28 cellular contexts compared by ENCODE assay signal in the genomic region with DNA sequence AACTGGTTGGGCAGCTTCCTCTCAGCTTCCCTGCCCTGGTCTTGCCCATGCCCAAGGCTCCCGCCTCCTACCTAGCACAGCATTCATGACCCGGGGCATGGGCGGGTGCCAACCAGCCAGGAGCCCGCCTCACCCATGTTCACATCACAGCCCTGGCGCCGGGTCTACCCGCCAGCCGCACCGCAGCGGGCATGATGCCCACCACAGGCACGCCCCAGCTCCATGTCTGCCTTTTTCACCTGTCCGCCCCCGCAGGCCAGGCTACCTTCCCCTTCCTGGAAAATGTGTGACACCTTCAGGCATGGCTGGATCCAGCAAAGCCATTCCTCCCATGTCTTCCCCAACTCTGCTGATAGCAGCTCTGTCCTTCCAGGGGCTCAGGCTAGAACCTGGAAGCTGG. TPM values are rescaled to one million over a fixed set of nuclear protein-coding genes. Genes with fewer than 3 reads are reported as not detected.
A peak's percentile ranks its signal among the peaks of the same experiment; 100 is the strongest.
DNase-seq lines count a peak whose midpoint lies in the region; ATAC-seq, FAIRE-seq and TF ChIP-seq lines count a peak whose summit lies in the region.
"Had no signal": no experiment of that assay in that cellular context is flagged by ENCODE, and none has a peak within 500 bp of the region (broad histone marks: within the 10 kb centered on the region; RNA-seq: fewer than 3 reads in every experiment).

No MANE protein-coding gene starts in this region.

- H3K27ac ChIP-seq in HCT116 (ENCODE audit: low read depth, low read length) (no peak overlapping the region), VCaP (peak overlapping the region; percentile 9; the same call in 1 of the 2 replicates), kidney (ENCODE audit: low read depth in 2 of 2, low read length in 2 of 2) (no peak overlapping the region), stomach (peak overlapping the region in 4 of 5 donors; percentile 39 to 72 (median 67))
- H3K27ac ChIP-seq: coronary artery, gastroesophageal sphincter, neutrophil, SK-N-MC had no signal

- no peaks in the 10 kb centered on the region for H3K79me2 ChIP-seq in HCT116 (ENCODE audit: insufficient read depth, low read length)

- H3K4me1 ChIP-seq in HCT116 (ENCODE audit: control insufficient read depth in 1 of 2, insufficient read depth in 2 of 2, low read length in 2 of 2) (peaks cover 4 to 12% of the 10 kb centered on the region in 2 experiments; a peak in 3 of 4 replicates), kidney (ENCODE audit: control insufficient read depth in 1 of 2, insufficient read depth in 1 of 2, low read depth in 1 of 2, low read length in 2 of 2) (peaks cover 0 to 2% of the 10 kb centered on the region in 2 donors), stomach (peaks cover 4 to 14% (median 7%) of the 10 kb centered on the region in 4 donors)

- intact Hi-C loops in HCT116 (cut with micrococcal nuclease), result no loop called here
- intact Hi-C loops in kidney (cut with DNase I), result no loop called here
- intact Hi-C loops in stomach (cut with DNase I; ENCODE audit: low total_unique reads), result no loop called here
- intact Hi-C loops in sciatic nerve (cut with DNase I), result no loop called here

- no peak for TF ChIP-seq RAD21 in HCT116 (IDR thresholded peaks at IDR 0.05; ENCODE audit: low read depth)

- H3K9me2 ChIP-seq in HCT116 (ENCODE audit: insufficient read depth), result no peaks in the 10 kb centered on the region

- POLR2A ChIA-PET in HCT116 (lab: Charles Lee), result no interaction called here

- H2AFZ ChIP-seq in HCT116 (ENCODE audit: low read depth, low read length, poor library complexity, severe bottlenecking), result no peak overlapping the region

- no peak for TF ChIP-seq CTCF in HCT116 (IDR thresholded peaks at IDR 0.05 in 2 of 3, conservative IDR thresholded peaks at IDR 0.05 in 1 of 3; ENCODE audit: borderline replicate concordance in 1 of 3, insufficient read depth in 1 of 3, low read depth in 2 of 3, low read length in 2 of 3)
- TF ChIP-seq CTCF in VCaP (conservative IDR thresholded peaks at IDR 0.05), result no peak
- TF ChIP-seq CTCF in kidney (IDR thresholded peaks at IDR 0.05; ENCODE audit: borderline replicate concordance, extremely low read depth, insufficient read depth), result no peak
- TF ChIP-seq CTCF in stomach (IDR thresholded peaks at IDR 0.05), result no peak

- BruUV-seq in HCT116 (replicated peaks; lab: Mats Ljungman, UMichigan), result no TSS peak

- no peak overlapping the region for H3K4me2 ChIP-seq in HCT116 (ENCODE audit: low read length)

- DNase-seq in HCT116 (ENCODE audit: low read depth, low spot score) (no peak), kidney (peak; percentile 94), stomach (peak; percentile 96), OCI-M1 (lab: John Stamatoyannopoulos, UW) (no peak), KBM-7 (no peak), sciatic nerve (ENCODE audit: low spot score) (no peak)
- DNase-seq: activated CD4-positive, alpha-beta T cell treated with anti-CD3 and anti-CD28 coated beads, Interleukin-2, amount 50 U/mL, for 1 hour; activated CD8-positive, alpha-beta memory T cell treated with anti-CD3 and anti-CD28 coated beads, Interleukin-2, amount 10 ng/mL, durations not matched to agents 7 days and 5 days; activated naive CD4-positive, alpha-beta T cell treated with anti-CD3 and anti-CD28 coated beads, Interleukin-2, amount 10 ng/mL, durations not matched to agents 7 days and 5 days; activated T-cell treated with anti-CD3 and anti-CD28 coated beads, Interleukin-2, amount 50 U/mL, for 72 hours; amniotic stem cell; CD4-positive, alpha-beta T cell; DMS 273 treated with DMSO at 0.1 percent for 48 hours; effector memory CD8-positive, alpha-beta T cell; islet precursor cell; NCI-H1092 treated with DMSO at 0.1 percent for 48 hours; NCI-H2029; NCI-H345; small intestine; stimulated activated CD4-positive, alpha-beta T cell treated with anti-CD3 and anti-CD28 coated beads, Interleukin-1b, Interleukin-23, amount 100 ng/mL, for 48 hours had no signal

- in situ Hi-C loops in KBM-7 (cut with MboI; ENCODE audit: low pct_unique_long_range_greater_than_20kb, low sequenced_read_pairs), result no loop called here

- H3K36me3 ChIP-seq in HCT116 (ENCODE audit: control insufficient read depth in 1 of 2, insufficient read depth in 2 of 2, low read length in 2 of 2) (no peaks in the 10 kb centered on the region), kidney (ENCODE audit: control insufficient read depth in 1 of 2, insufficient read depth in 2 of 2, low read length in 2 of 2) (no peaks in the 10 kb centered on the region), stomach (no peaks in the 10 kb centered on the region)
- H3K36me3 ChIP-seq: gastroesophageal sphincter, neutrophil had no signal

- RAD21 ChIA-PET in HCT116 (lab: Charles Lee; ENCODE audit: low non-redundant PET in 1 of 2, low total read pairs in 2 of 2, uncharacterized antibody in 2 of 2, unreplicated experiment in 2 of 2), result no interaction called here

- CTCF ChIA-PET in HCT116 (lab: Charles Lee), result no interaction called here

- H3K27me3 ChIP-seq in HCT116 (ENCODE audit: insufficient read depth, low read length) (no peaks in the 10 kb centered on the region), stomach (peaks cover 0 to 6% (median 0%) of the 10 kb centered on the region in 3 donors)
- H3K27me3 ChIP-seq: gastroesophageal sphincter had no signal

- no peak overlapping the region for H3K9ac ChIP-seq in HCT116 (ENCODE audit: low read length)
- no peak overlapping the region for H3K9ac ChIP-seq in kidney (ENCODE audit: low read length in 2 of 2)

- FAIRE-seq in kidney (lab: Jason Lieb, UNC), result no peak
- FAIRE-seq: H54, small intestine, urothelium cell line had no signal

- H4K20me1 ChIP-seq in HCT116 (ENCODE audit: insufficient read depth), result no peaks in the 10 kb centered on the region

- ATAC-seq in HCT116 (no peak), sciatic nerve (no peak), HG03045 (IDR thresholded peaks at IDR 0.05; ENCODE audit: unreplicated experiment) (no peak)
- ATAC-seq: activated CD8-positive, alpha-beta memory T cell treated with anti-CD3 and anti-CD28 coated beads, Interleukin-2, amount 10 ng/mL, durations not matched to agents 7 days and 5 days; activated T-cell treated with anti-CD3 and anti-CD28 coated beads, Interleukin-2, amount 50 U/mL, for 72 hours; effector memory CD8-positive, alpha-beta T cell; gastroesophageal sphincter had no signal

- TF ChIP-seq POLR2A in HCT116 (IDR thresholded peaks at IDR 0.05; ENCODE audit: borderline replicate concordance, extremely low read depth, insufficient read depth, insufficient read length) (no peak), stomach (IDR thresholded peaks at IDR 0.05) (no peak)

- TF ChIP-seq EP300 in stomach (IDR thresholded peaks at IDR 0.05), result no peak

- H3K9me3 ChIP-seq in HCT116 (ENCODE audit: control insufficient read depth in 1 of 2, insufficient read depth in 1 of 2, low read depth in 1 of 2, low read length in 2 of 2) (no peaks in the 10 kb centered on the region), kidney (ENCODE audit: control insufficient read depth in 1 of 2, low read length in 2 of 2) (no peaks in the 10 kb centered on the region), stomach (no peaks in the 10 kb centered on the region)
- H3K9me3 ChIP-seq: gastroesophageal sphincter, neutrophil had no signal

- 40 to 57% (median 50%) methylated on average over 13 of the region's 13 CpGs for WGBS in stomach, 5 donors

- H3K4me3 ChIP-seq in HCT116 (replicated peaks in 1 of 2; ENCODE audit: low read depth in 1 of 2, low read length in 2 of 2) (no peak overlapping the region), kidney (ENCODE audit: low read length in 2 of 2) (no peak overlapping the region), stomach (no peak overlapping the region)
- H3K4me3 ChIP-seq: coronary artery, gastroesophageal sphincter, SK-N-MC had no signal

TF ChIP-seq in HCT116, 20 proteins besides CTCF, POLR2A, EP300 and RAD21:
- no peak for TF ChIP-seq CBX3 (IDR thresholded peaks at IDR 0.05; ENCODE audit: low read depth)
- peak; percentile 31; the same call in 1 of the 2 replicates for TF ChIP-seq EGR1 (IDR thresholded peaks at IDR 0.05; ENCODE audit: low read depth)

RNA-seq across cellular contexts. Expression of a gene that starts 42.1 kb away (rescaled TPM):
- total RNA-seq in HCT116 (2021; ENCODE audit: unreplicated experiment) (123 TPM), kidney (103 TPM), stomach (100 to 1,000 TPM in 2 of 5 donors, 10 to 100 TPM in 3; 50.8 to 142 (median 67.4) TPM), sciatic nerve (278 TPM)
- polyA plus RNA-seq in HCT116 (2012), result 54.1 and 59.0 TPM in 2 replicates
- polyA plus RNA-seq in kidney (ENCODE audit: insufficient read depth, low read depth, low replicate concordance) (7.2 TPM), stomach (1 to 10 TPM; 6.9 to 9.9 (median 7.0) TPM)

Comparison
In these comparisons a context has a peak if more than half of its experiments do, and no peak if none do; other contexts are left out.
1. DNase-seq: peak in kidney (single experiment) and stomach (single experiment); none in HCT116 (single experiment), OCI-M1 (single experiment), KBM-7 (single experiment) and sciatic nerve (single experiment).
2. H3K27ac ChIP-seq: peak in VCaP (single experiment) and stomach (4 of 5); none in HCT116 (single experiment) and kidney (0 of 2).